In genomic region chr5:172407861-172408260, GRCh38 we compare ENCODE assay signal across 11 cellular contexts. TPM values are rescaled to one million over a fixed set of nuclear protein-coding genes. Genes with fewer than 3 reads are reported as not detected.
A peak's percentile ranks its signal among the peaks of the same experiment; 100 is the strongest.
DNase-seq lines count a peak whose midpoint lies in the region; ATAC-seq and TF ChIP-seq lines count a peak whose summit lies in the region.
"Had no signal": no experiment of that assay in that cellular context is flagged by ENCODE, and none has a peak within 500 bp of the region (broad histone marks: within the 10 kb centered on the region; RNA-seq: fewer than 3 reads in every experiment).

No MANE protein-coding gene starts in this region.

- no peaks in the 10 kb centered on the region for H3K27me3 ChIP-seq in kidney epithelial cell (ENCODE audit: control insufficient read depth, insufficient read depth, low read length)
- no peaks in the 10 kb centered on the region for H3K27me3 ChIP-seq in testis

- H3K36me3 ChIP-seq in kidney epithelial cell (ENCODE audit: control insufficient read depth, insufficient read depth, low read length), result no peaks in the 10 kb centered on the region
- H3K36me3 ChIP-seq in testis (ENCODE audit: low read depth, missing control alignments), result no peaks in the 10 kb centered on the region

- WGBS in testis, 2 donors, result 52 to 63% methylated on average over 8 of the region's 8 CpGs

- no peaks in the 10 kb centered on the region for H3K27me3 Mint-ChIP-seq in MCF 10A (ENCODE audit: insufficient read depth, unreplicated experiment)

- H3K4me3 ChIP-seq in kidney epithelial cell (ENCODE audit: low read depth, low read length), result no peak overlapping the region
- H3K4me3 ChIP-seq in testis, result no peak overlapping the region

- intact Hi-C loops in MCF 10A (cut with micrococcal nuclease), result no loop called here
- intact Hi-C loops in testis (cut with DNase I; ENCODE audit: low total_unique reads), result no loop called here

- DNase-seq in HPDE6-E6E7 (ENCODE audit: extremely low spot score), result peak; percentile 80
- peak; percentile 90 for DNase-seq in MCF 10A (ENCODE audit: unreplicated experiment)
- DNase-seq in kidney epithelial cell (ENCODE audit: low read depth), result peak; percentile 19
- no peak for DNase-seq in testis
- no peak for DNase-seq in GM13976 (ENCODE audit: low spot score)
- no peak for DNase-seq in NOMO-1 treated with dmso at 0.1 percent for 144 hours (lab: John Stamatoyannopoulos, UW; ENCODE audit: unreplicated experiment)
- no peak for DNase-seq in GM13977 (ENCODE audit: low spot score)
- DNase-seq: activated CD8-positive, alpha-beta memory T cell treated with anti-CD3 and anti-CD28 coated beads, Interleukin-2, amount 10 ng/mL, durations not matched to agents 7 days and 5 days; Calu3 had no signal

- in situ Hi-C loops in GM13976 (cut with MboI; ENCODE audit: low sequenced_read_pairs, unreplicated experiment), result no loop called here
- in situ Hi-C loops in GM13977 (cut with MboI; ENCODE audit: low pct_unique_long_range_greater_than_20kb, low sequenced_read_pairs, unreplicated experiment), result no loop called here

- H3K4me3 Mint-ChIP-seq in MCF 10A (ENCODE audit: unreplicated experiment), result no peak overlapping the region
- H3K4me3 Mint-ChIP-seq: activated CD8-positive, alpha-beta memory T cell treated with anti-CD3 and anti-CD28 coated beads, Interleukin-2, amount 10 ng/mL, durations not matched to agents 7 days and 5 days; neural crest cell had no signal

- peak overlapping the region; percentile 89 for H3K27ac Mint-ChIP-seq in MCF 10A (ENCODE audit: low read depth, unreplicated experiment)
- H3K27ac Mint-ChIP-seq: activated CD8-positive, alpha-beta memory T cell treated with anti-CD3 and anti-CD28 coated beads, Interleukin-2, amount 10 ng/mL, durations not matched to agents 7 days and 5 days had no signal

- H3K9me3 ChIP-seq in testis, result no peaks in the 10 kb centered on the region

- no peak for ATAC-seq in GM21528 (IDR thresholded peaks at IDR 0.05; ENCODE audit: low FRiP score, unreplicated experiment)
- ATAC-seq: activated CD8-positive, alpha-beta memory T cell treated with anti-CD3 and anti-CD28 coated beads, Interleukin-2, amount 10 ng/mL, durations not matched to agents 7 days and 5 days had no signal

- H3K27ac ChIP-seq in testis, result peak overlapping the region; percentile 48 to 87

- CTCF ChIA-PET in MCF 10A (lab: Yijun Ruan, JAX), result interaction anchor here (0.7 kb wide), 1 partner anchor 12 kb away, joined by 3 read pairs; no protein-coding TSS in a partner anchor

- POLR2A ChIA-PET in MCF 10A (lab: Yijun Ruan, JAX), result interaction anchor here (0.8 to 9.4 kb wide), 7 partner anchors 12 to 479 kb away, joined by 3 to 110 read pairs (median 6); partner anchors contain the start of gene SH3PXD2B

- peaks cover 40% of the 10 kb centered on the region for H3K4me1 Mint-ChIP-seq in MCF 10A (ENCODE audit: insufficient read depth, unreplicated experiment)

- TF ChIP-seq POLR2A in testis (IDR thresholded peaks at IDR 0.05), result no peak

- no peaks in the 10 kb centered on the region for H3K9me3 Mint-ChIP-seq in MCF 10A (ENCODE audit: unreplicated experiment)
- H3K9me3 Mint-ChIP-seq: neural crest cell had no signal

- BruUV-seq in MCF 10A (replicated peaks; lab: Mats Ljungman, UMichigan), result no TSS peak

- peaks cover 38% of the 10 kb centered on the region for H3K36me3 Mint-ChIP-seq in MCF 10A (ENCODE audit: insufficient read depth, unreplicated experiment)
- H3K36me3 Mint-ChIP-seq: activated CD8-positive, alpha-beta memory T cell treated with anti-CD3 and anti-CD28 coated beads, Interleukin-2, amount 10 ng/mL, durations not matched to agents 7 days and 5 days had no signal

- TF ChIP-seq CTCF in MCF 10A (IDR thresholded peaks at IDR 0.05; ENCODE audit: unreplicated experiment), result no peak
- TF ChIP-seq CTCF in kidney epithelial cell (IDR thresholded peaks at IDR 0.05; ENCODE audit: insufficient read depth, low read length, poor library complexity, severe bottlenecking), result no peak
- TF ChIP-seq CTCF in testis (IDR thresholded peaks at IDR 0.05), result no peak
- no peak for TF ChIP-seq CTCF in GM13976 (IDR thresholded peaks at IDR 0.05; ENCODE audit: borderline replicate concordance, control extremely low read depth, extremely low read depth, insufficient read depth, missing control alignments)
- TF ChIP-seq CTCF in GM13977 (IDR thresholded peaks at IDR 0.05; ENCODE audit: extremely low read depth, insufficient read depth, missing control alignments), result no peak

- peaks cover 37% of the 10 kb centered on the region for H3K4me1 ChIP-seq in testis

RNA-seq across cellular contexts. Expression of gene SH3PXD2B, which starts 46.5 kb away (rescaled TPM):
- total RNA-seq in MCF 10A (2022), result 34.1 and 42.3 TPM in 2 replicates
- 57.4 and 62.4 TPM in 2 replicates for total RNA-seq in kidney epithelial cell
- 10 to 100 TPM; 18.3 to 29.4 TPM for total RNA-seq in testis
- 20.2 TPM for polyA plus RNA-seq in testis (ENCODE audit: insufficient read depth, low read depth, low replicate concordance)

Comparison
In these comparisons a context has a peak if more than half of its experiments do, and no peak if none do; other contexts are left out.
1. DNase-seq: peak in HPDE6-E6E7 (single experiment), MCF 10A (single experiment) and kidney epithelial cell (single experiment); none in testis (single experiment), GM13976 (single experiment), NOMO-1 treated with dmso at 0.1 percent for 144 hours (single experiment) and GM13977 (single experiment).